Comparison of ENCODE assay signal across 1 cellular context in genomic region chr9:122931851-122932199, GRCh38.
TF ChIP-seq lines count a peak whose summit lies in the region.

No MANE protein-coding gene starts in this region.

TF ChIP-seq in endothelial cell of umbilical vein, 7 proteins besides CTCF, POLR2A, EP300 and RAD21 (continued from another document):
- no peak for TF ChIP-seq MAX (IDR thresholded peaks at IDR 0.05; ENCODE audit: insufficient read depth, insufficient read length)
